In the genomic region with DNA sequence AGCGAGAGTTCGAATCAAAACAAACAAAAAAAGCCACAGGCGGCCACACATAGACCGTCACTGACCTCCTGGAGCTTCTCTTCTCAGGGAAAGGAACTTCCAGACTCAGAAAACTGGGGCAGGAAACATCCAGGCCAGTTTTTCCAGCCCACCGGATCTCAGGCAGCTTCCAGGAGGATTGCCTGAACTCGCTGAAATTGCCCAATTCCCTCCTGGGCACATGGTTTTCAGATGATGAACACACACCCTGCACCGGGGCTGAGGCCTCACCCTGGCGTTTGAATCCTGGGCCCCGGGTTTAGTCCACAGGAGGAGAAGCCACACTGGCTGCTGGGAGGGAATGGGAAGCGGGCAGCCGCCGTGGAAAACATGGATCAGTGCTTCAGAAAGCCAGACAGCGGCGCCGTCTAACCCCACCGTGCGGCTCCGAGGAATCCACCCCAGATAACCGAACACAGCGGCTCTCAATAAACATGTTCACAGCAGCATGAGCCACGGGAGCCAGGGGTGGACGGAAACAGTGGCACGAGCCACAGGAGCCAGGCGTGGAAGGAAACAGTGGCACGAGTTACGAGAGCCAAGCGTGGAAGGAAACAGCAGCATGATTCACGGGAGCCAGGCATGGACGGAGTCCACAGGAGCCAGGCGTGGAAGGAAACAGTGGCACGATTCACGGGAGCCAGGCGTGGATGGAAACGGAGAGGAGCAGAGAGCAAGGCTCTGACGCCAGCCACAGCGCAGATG, we compare ENCODE assay signal across 8 cellular contexts. TPM values are rescaled to one million over a fixed set of nuclear protein-coding genes. Genes with fewer than 3 reads are reported as not detected.
DNase-seq lines count a peak whose midpoint lies in the region; ATAC-seq and TF ChIP-seq lines count a peak whose summit lies in the region.

No MANE protein-coding gene starts in this region.

- intact Hi-C loops in ascending aorta (cut with DNase I): loop anchor here (10.0 kb wide), 1 partner anchor 86 kb away; no protein-coding TSS in a partner anchor

- TF ChIP-seq CTCF in HEK293 (tag by site-specific recombination; IDR thresholded peaks at IDR 0.05) (no peak), ascending aorta (IDR thresholded peaks at IDR 0.05) (no peak), right atrium auricular region (IDR thresholded peaks at IDR 0.05) (no peak)

- POLR2A ChIA-PET in HEK293 (lab: Yijun Ruan, JAX): interaction anchor here (0.9 kb wide), 1 partner anchor 24 kb away, joined by 3 read pairs; no protein-coding TSS in a partner anchor

- H3K27ac ChIP-seq in HEK293 (ENCODE audit: extremely low read depth, low read depth, low read length) (no peak overlapping the region), ascending aorta (peak overlapping the region; percentile 59 to 70), right atrium auricular region (peak overlapping the region; percentile 40 to 41), skin epidermis (peak overlapping the region in 19 of 21 experiments; percentile 3 to 85 (median 76))

- DNase-seq in ascending aorta (ENCODE audit: low spot score in 2 of 2) (peak in 1 of 2 donors; percentile 84), right atrium auricular region (ENCODE audit: low spot score) (peak; percentile 88), activated T-cell treated with anti-CD3 and anti-CD28 coated beads for 4 hours (no peak), HT-29 (ENCODE audit: low spot score) (no peak)

- CTCF ChIA-PET in HEK293 (lab: Yijun Ruan, JAX): interaction anchor here (1.6 kb wide), 1 partner anchor 10 kb away, joined by 10 read pairs; no protein-coding TSS in a partner anchor

- ATAC-seq in HG02938 (IDR thresholded peaks at IDR 0.05; ENCODE audit: unreplicated experiment) (no peak), HG03159 (IDR thresholded peaks at IDR 0.05; ENCODE audit: unreplicated experiment) (no peak)

- H3K4me3 ChIP-seq in HEK293 (ENCODE audit: low read depth, low read length): no peak overlapping the region
- H3K4me3 ChIP-seq in ascending aorta: peak overlapping the region in 1 of 2 donors; percentile 22
- no peak overlapping the region for H3K4me3 ChIP-seq in right atrium auricular region
- no peak overlapping the region for H3K4me3 ChIP-seq in skin epidermis

- H3K4me1 ChIP-seq in HEK293 (ENCODE audit: control insufficient read depth, insufficient read depth, low read length) (no peaks in the 10 kb centered on the region), ascending aorta (peaks cover 4 to 13% of the 10 kb centered on the region in 2 donors), right atrium auricular region (peaks cover 0 to 14% of the 10 kb centered on the region in 2 donors)

- H3K27me3 ChIP-seq in ascending aorta: no peaks in the 10 kb centered on the region
- H3K27me3 ChIP-seq in right atrium auricular region: no peaks in the 10 kb centered on the region

- H3K9me3 ChIP-seq in HEK293 (ENCODE audit: control insufficient read depth, insufficient read depth, low read depth, low read length) (no peaks in the 10 kb centered on the region), ascending aorta (no peaks in the 10 kb centered on the region), right atrium auricular region (no peaks in the 10 kb centered on the region)

- H3K36me3 ChIP-seq in HEK293 (ENCODE audit: control insufficient read depth in 2 of 2, insufficient read depth in 1 of 2, low read length in 2 of 2) (no peaks in the 10 kb centered on the region), ascending aorta (no peaks in the 10 kb centered on the region), right atrium auricular region (no peaks in the 10 kb centered on the region)

TF ChIP-seq in HEK293, 187 proteins besides CTCF, POLR2A, EP300 and RAD21:
- TF ChIP-seq ZIC2 (tag by site-specific recombination; IDR thresholded peaks at IDR 0.05) (peak; percentile 68), ZBTB20 (tag by site-specific recombination; IDR thresholded peaks at IDR 0.05) (peak; percentile 90), ZNF24 (tag by site-specific recombination; IDR thresholded peaks at IDR 0.05) (no peak), GLIS1 (tag by site-specific recombination; IDR thresholded peaks at IDR 0.05) (peak; percentile 97), ZBTB8A (tag by site-specific recombination; IDR thresholded peaks at IDR 0.05) (0 out of 2 replicates have a peak, but pooled peaks have one; percentile 20)
- TF ChIP-seq, protein P1, sequence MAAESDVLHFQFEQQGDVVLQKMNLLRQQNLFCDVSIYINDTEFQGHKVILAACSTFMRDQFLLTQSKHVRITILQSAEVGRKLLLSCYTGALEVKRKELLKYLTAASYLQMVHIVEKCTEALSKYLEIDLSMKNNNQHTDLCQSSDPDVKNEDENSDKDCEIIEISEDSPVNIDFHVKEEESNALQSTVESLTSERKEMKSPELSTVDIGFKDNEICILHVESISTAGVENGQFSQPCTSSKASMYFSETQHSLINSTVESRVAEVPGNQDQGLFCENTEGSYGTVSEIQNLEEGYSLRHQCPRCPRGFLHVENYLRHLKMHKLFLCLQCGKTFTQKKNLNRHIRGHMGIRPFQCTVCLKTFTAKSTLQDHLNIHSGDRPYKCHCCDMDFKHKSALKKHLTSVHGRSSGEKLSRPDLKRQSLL (tag by site-specific recombination; IDR thresholded peaks at IDR 0.05): peak; percentile 6; the same call in 1 of the 2 replicates

RNA-seq across cellular contexts. Expression of a gene that starts 18.2 kb away (rescaled TPM):
- total RNA-seq in ascending aorta: 210 TPM
- 10 to 100 TPM; 49.4 to 73.9 TPM for total RNA-seq in right atrium auricular region
- 464 and 599 TPM in 2 replicates for total RNA-seq in HT-29 (2014; rRNA removed; shearing (Covaris generic))

RNA-seq across cellular contexts. Expression of a gene that starts 28.2 kb away (rescaled TPM):
- total RNA-seq in ascending aorta (not detected), right atrium auricular region (1 to 10 TPM in 1 of 2 donors, under 1 TPM in 1; 0.96 to 1.5 TPM)
- 206 and 211 TPM in 2 replicates for total RNA-seq in HT-29 (2014; rRNA removed; shearing (Covaris generic))

RNA-seq across cellular contexts. Expression of a gene that starts 42.7 kb away (rescaled TPM):
- not detected for total RNA-seq in ascending aorta
- total RNA-seq in right atrium auricular region: not detected
- total RNA-seq in HT-29 (2014; rRNA removed; shearing (Covaris generic)): not detected in 2 replicates

RNA-seq across cellular contexts. Expression of a gene that starts 48.6 kb away (rescaled TPM):
- total RNA-seq in ascending aorta (not detected), right atrium auricular region (not detected)
- total RNA-seq in HT-29 (2014; rRNA removed; shearing (Covaris generic)): not detected in 2 replicates

Comparison
In these comparisons a context has a peak if more than half of its experiments do, and no peak if none do; other contexts are left out.
1. RNA of a gene that starts 28.2 kb away (total RNA-seq): 206 to 211 TPM in HT-29; 0.96 to 1.5 TPM in right atrium auricular region and not detected in ascending aorta (single experiment); every median in the first group is over 10 times any median in the second.